ENCODE assay signal across 23 cellular contexts in genomic region chr12:66665416-66665815, GRCh38.
"Had no signal": no experiment of that assay in that cellular context is flagged by ENCODE, and none has a peak within 500 bp of the region (broad histone marks: within the 10 kb centered on the region; RNA-seq: fewer than 3 reads in every experiment).

No MANE protein-coding gene starts in this region.

- DNase-seq: activated CD4-positive, alpha-beta T cell treated with anti-CD3 and anti-CD28 coated beads for 4 hours; activated CD4-positive, alpha-beta T cell treated with anti-CD3 and anti-CD28 coated beads, Interleukin-2, amount 50 U/mL, for 48 hours; activated CD4-positive, CD25-positive, alpha-beta regulatory T cell; activated CD8-positive, alpha-beta memory T cell treated with anti-CD3 and anti-CD28 coated beads, Interleukin-2, amount 50 U/mL, for 48 hours; activated naive CD4-positive, alpha-beta T cell treated with Interleukin-2 at 50 U/mL for 16 hours; activated naive CD8-positive, alpha-beta T cell treated with anti-CD3 and anti-CD28 coated beads, Interleukin-2, amount 10 ng/mL, durations not matched to agents 7 days and 5 days; activated T-cell treated with anti-CD3 and anti-CD28 coated beads, Interleukin-2, amount 50 U/mL, for 48 hours; amniotic stem cell; cortex of kidney; foreskin melanocyte; glutamatergic neuron; left colon; mesenchymal stem cell; ovary; psoas muscle; stimulated activated naive CD8-positive, alpha-beta T cell treated with anti-CD3 and anti-CD28 coated beads, Interleukin-15, amount 100 ng/mL, for 72 hours; T-helper 17 cell; transverse colon; uterus had no signal

- ATAC-seq: left colon; psoas muscle; stimulated activated naive CD8-positive, alpha-beta T cell treated with anti-CD3 and anti-CD28 coated beads, Interleukin-15, amount 100 ng/mL, for 72 hours; T-helper 17 cell had no signal

- H3K9me3 ChIP-seq: neutrophil, ovary, psoas muscle, right atrium auricular region, transverse colon, uterus had no signal

- H3K36me3 ChIP-seq: cardiac muscle cell, neutrophil, ovary, right atrium auricular region, transverse colon, uterus had no signal

- H3K27me3 ChIP-seq: cardiac muscle cell, hepatocyte, neutrophil, ovary, right atrium auricular region, transverse colon, uterus had no signal

- H3K79me2 ChIP-seq: hepatocyte had no signal

- H3K4me1 ChIP-seq: psoas muscle, uterus had no signal

- H3K4me2 ChIP-seq: hepatocyte had no signal

- H2AFZ ChIP-seq: hepatocyte had no signal

- H3K4me3 ChIP-seq: cardiac muscle cell, hepatocyte, ovary, psoas muscle, right atrium auricular region, transverse colon, uterus had no signal

- H3K27ac ChIP-seq: cardiac muscle cell, hepatocyte, neutrophil, ovary, psoas muscle, right atrium auricular region, transverse colon, uterus had no signal
